In genomic region chr7:150753826-150754603, GRCh38 we compare ENCODE assay signal across 1 cellular context.
TF ChIP-seq lines count a peak whose summit lies in the region.

No MANE protein-coding gene starts in this region.

TF ChIP-seq in H1, 55 proteins besides CTCF, POLR2A, EP300 and RAD21:
- TF ChIP-seq GABPA (IDR thresholded peaks at IDR 0.05; ENCODE audit: borderline replicate concordance, insufficient read depth, low read length) (no peak), CBX5 (IDR thresholded peaks at IDR 0.05; ENCODE audit: low read depth, low read length) (no peak), MAFK (IDR thresholded peaks at IDR 0.05; ENCODE audit: low read depth, low read length) (no peak), SAP30 (IDR thresholded peaks at IDR 0.05; ENCODE audit: insufficient read depth, insufficient replicate concordance, low read length) (no peak), TCF12 (IDR thresholded peaks at IDR 0.05; ENCODE audit: low read depth, low read length) (no peak), MAX (IDR thresholded peaks at IDR 0.05) (no peak), USF2 (IDR thresholded peaks at IDR 0.05; ENCODE audit: low read length) (no peak), JUND (IDR thresholded peaks at IDR 0.05; ENCODE audit: low read length) (no peak), ATF3 (IDR thresholded peaks at IDR 0.05; ENCODE audit: insufficient read depth, low read depth, low read length) (no peak), CHD2 (IDR thresholded peaks at IDR 0.05; ENCODE audit: low read length) (no peak), CHD7 (IDR thresholded peaks at IDR 0.05; ENCODE audit: insufficient replicate concordance, low read length) (no peak), SRF (IDR thresholded peaks at IDR 0.05; ENCODE audit: low read depth, low read length) (no peak), RBBP5 (IDR thresholded peaks at IDR 0.05; ENCODE audit: borderline replicate concordance, low read depth, low read length) (no peak), YY1 (IDR thresholded peaks at IDR 0.05; ENCODE audit: low read depth, low read length) (no peak)
